ENCODE assay signal across 1 cellular context in the genomic region with DNA sequence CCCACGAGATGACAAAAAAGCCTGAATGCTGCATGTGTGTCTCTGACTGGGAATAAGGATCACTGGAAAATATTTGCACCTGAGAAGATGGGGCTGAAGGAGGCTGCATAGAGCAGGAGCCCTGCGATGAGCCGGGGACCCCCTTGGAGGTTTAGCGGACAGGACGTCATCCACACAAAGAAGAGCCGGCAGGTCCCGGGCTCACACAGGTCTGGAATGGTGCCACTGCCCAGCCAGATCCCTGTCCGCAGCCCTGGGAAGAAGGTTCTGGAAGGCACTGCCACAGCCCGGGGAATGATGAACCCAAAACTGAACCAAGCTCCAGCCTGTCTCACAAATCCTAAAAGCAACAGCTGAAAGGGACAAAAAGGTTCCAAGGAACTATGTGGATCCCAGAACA.
TF ChIP-seq lines count a peak whose summit lies in the region.

No MANE protein-coding gene starts in this region.

TF ChIP-seq in HepG2, 621 proteins besides CTCF, POLR2A, EP300 and RAD21:
- TF ChIP-seq KDM5A (IDR thresholded peaks at IDR 0.05; ENCODE audit: borderline replicate concordance, low read length) (no peak), ZNF724P (CRISPR knock-in tag; IDR thresholded peaks at IDR 0.05; ENCODE audit: borderline replicate concordance) (no peak), RBM22 (optimal IDR thresholded peaks at IDR 0.05; ENCODE audit: low read length) (peak; percentile 90), AGO2 (optimal IDR thresholded peaks at IDR 0.05; ENCODE audit: low read depth, low read length) (peak; percentile 63), KDM6A (CRISPR knock-in tag; IDR thresholded peaks at IDR 0.05; ENCODE audit: low read depth) (no peak), REL (CRISPR knock-in tag; conservative IDR thresholded peaks at IDR 0.05) (no peak), NFE2L2 (IDR thresholded peaks at IDR 0.05; ENCODE audit: low read length) (no peak), PLRG1 (conservative IDR thresholded peaks at IDR 0.05) (no peak), NCOA5 (CRISPR knock-in tag; IDR thresholded peaks at IDR 0.05) (no peak), ZFP36 (IDR thresholded peaks at IDR 0.05; ENCODE audit: borderline replicate concordance, low read depth, low read length, partially characterized antibody) (no peak)
- TF ChIP-seq, protein P1, sequence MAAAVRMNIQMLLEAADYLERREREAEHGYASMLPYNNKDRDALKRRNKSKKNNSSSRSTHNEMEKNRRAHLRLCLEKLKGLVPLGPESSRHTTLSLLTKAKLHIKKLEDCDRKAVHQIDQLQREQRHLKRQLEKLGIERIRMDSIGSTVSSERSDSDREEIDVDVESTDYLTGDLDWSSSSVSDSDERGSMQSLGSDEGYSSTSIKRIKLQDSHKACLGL (CRISPR knock-in tag; IDR thresholded peaks at IDR 0.05), result no peak
- TF ChIP-seq, protein P2, sequence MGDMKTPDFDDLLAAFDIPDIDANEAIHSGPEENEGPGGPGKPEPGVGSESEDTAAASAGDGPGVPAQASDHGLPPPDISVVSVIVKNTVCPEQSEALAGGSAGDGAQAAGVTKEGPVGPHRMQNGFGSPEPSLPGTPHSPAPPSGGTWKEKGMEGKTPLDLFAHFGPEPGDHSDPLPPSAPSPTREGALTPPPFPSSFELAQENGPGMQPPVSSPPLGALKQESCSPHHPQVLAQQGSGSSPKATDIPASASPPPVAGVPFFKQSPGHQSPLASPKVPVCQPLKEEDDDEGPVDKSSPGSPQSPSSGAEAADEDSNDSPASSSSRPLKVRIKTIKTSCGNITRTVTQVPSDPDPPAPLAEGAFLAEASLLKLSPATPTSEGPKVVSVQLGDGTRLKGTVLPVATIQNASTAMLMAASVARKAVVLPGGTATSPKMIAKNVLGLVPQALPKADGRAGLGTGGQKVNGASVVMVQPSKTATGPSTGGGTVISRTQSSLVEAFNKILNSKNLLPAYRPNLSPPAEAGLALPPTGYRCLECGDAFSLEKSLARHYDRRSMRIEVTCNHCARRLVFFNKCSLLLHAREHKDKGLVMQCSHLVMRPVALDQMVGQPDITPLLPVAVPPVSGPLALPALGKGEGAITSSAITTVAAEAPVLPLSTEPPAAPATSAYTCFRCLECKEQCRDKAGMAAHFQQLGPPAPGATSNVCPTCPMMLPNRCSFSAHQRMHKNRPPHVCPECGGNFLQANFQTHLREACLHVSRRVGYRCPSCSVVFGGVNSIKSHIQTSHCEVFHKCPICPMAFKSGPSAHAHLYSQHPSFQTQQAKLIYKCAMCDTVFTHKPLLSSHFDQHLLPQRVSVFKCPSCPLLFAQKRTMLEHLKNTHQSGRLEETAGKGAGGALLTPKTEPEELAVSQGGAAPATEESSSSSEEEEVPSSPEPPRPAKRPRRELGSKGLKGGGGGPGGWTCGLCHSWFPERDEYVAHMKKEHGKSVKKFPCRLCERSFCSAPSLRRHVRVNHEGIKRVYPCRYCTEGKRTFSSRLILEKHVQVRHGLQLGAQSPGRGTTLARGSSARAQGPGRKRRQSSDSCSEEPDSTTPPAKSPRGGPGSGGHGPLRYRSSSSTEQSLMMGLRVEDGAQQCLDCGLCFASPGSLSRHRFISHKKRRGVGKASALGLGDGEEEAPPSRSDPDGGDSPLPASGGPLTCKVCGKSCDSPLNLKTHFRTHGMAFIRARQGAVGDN (CRISPR knock-in tag; IDR thresholded peaks at IDR 0.05), result 0 out of 2 replicates have a peak, but pooled peaks have one; percentile 23
